17 cellular contexts compared by ENCODE assay signal in the genomic region with DNA sequence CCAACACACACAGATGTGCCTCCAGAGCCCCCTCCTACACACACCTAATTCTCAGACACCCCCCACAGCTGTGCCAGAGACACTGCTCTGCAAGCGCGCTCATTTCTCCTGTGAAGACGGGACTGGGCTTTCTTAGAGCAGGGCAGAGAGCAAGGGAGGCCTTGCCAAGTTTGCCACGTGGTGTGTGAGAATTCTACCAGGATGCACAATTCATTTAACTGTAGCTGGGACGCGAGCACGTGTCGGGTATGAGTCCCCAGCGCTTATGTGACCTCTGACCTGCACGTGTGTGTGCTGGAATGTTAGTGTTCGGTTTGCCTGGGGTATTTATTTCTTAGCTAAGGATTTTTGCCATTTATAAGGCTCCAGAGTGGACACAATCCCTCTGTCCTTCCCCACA. TPM values are rescaled to one million over a fixed set of nuclear protein-coding genes. Genes with fewer than 3 reads are reported as not detected.
DNase-seq lines count a peak whose midpoint lies in the region; ATAC-seq, FAIRE-seq and TF ChIP-seq lines count a peak whose summit lies in the region.
"Had no signal": no experiment of that assay in that cellular context is flagged by ENCODE, and none has a peak within 500 bp of the region (broad histone marks: within the 10 kb centered on the region; RNA-seq: fewer than 3 reads in every experiment).

No MANE protein-coding gene starts in this region.

- no peak for TF ChIP-seq CTCF in fibroblast of villous mesenchyme (IDR thresholded peaks at IDR 0.05; ENCODE audit: insufficient read depth, low read depth, low read length)
- no peak for TF ChIP-seq CTCF in pancreas (IDR thresholded peaks at IDR 0.05)

- peaks cover 2% of the 10 kb centered on the region for H3K27me3 Mint-ChIP-seq in activated naive CD8-positive, alpha-beta T cell treated with anti-CD3 and anti-CD28 coated beads, Interleukin-2, amount 10 ng/mL, durations not matched to agents 7 days and 5 days
- no peaks in the 10 kb centered on the region for H3K27me3 Mint-ChIP-seq in activated naive CD8-positive, alpha-beta T cell treated with anti-CD3 and anti-CD28 coated beads for 36 hours

- FAIRE-seq in pancreas (lab: Jason Lieb, UNC) (no peak), urothelium cell line (lab: Jason Lieb, UNC) (no peak)
- FAIRE-seq: bronchial epithelial cell, G401.6 had no signal

- peaks cover 5 to 12% (median 7%) of the 10 kb centered on the region in 3 donors for H3K4me1 ChIP-seq in pancreas
- H3K4me1 ChIP-seq: parathyroid adenoma had no signal

- H3K36me3 Mint-ChIP-seq in activated naive CD8-positive, alpha-beta T cell treated with anti-CD3 and anti-CD28 coated beads, Interleukin-2, amount 10 ng/mL, durations not matched to agents 7 days and 5 days: no peaks in the 10 kb centered on the region
- no peaks in the 10 kb centered on the region for H3K36me3 Mint-ChIP-seq in activated naive CD8-positive, alpha-beta T cell treated with anti-CD3 and anti-CD28 coated beads for 36 hours

- peak; percentile 7 for DNase-seq in activated naive CD8-positive, alpha-beta T cell treated with anti-CD3 and anti-CD28 coated beads, Interleukin-2, amount 10 ng/mL, durations not matched to agents 7 days and 5 days
- DNase-seq in activated naive CD8-positive, alpha-beta T cell treated with anti-CD3 and anti-CD28 coated beads for 36 hours: no peak
- peak; percentile 12 for DNase-seq in fibroblast of villous mesenchyme (ENCODE audit: low read depth)
- peak in 4 of 6 donors; percentile 31 to 58 (median 48) for DNase-seq in pancreas
- DNase-seq in NK-92 treated with Interleukin-12 subunit alpha and Interleukin-12 subunit beta, amount 100 ng/mL, for 24 hours (lab: John Stamatoyannopoulos, UW): no peak
- DNase-seq in middle frontal gyrus (ENCODE audit: extremely low spot score, low spot score): no peak
- DNase-seq in urothelium cell line (ENCODE audit: low spot score): no peak
- DNase-seq: GM23248; left ventricle myocardium superior; NCI-H1417; NCI-H510A treated with DMSO at 0.1 percent for 48 hours; Right ventricle myocardium superior; stimulated activated CD4-positive, alpha-beta T cell treated with anti-CD3 and anti-CD28 coated beads, Interleukin-4, amount 100 ng/mL, for 1 hour had no signal

- no peaks in the 10 kb centered on the region for H3K4me1 Mint-ChIP-seq in activated naive CD8-positive, alpha-beta T cell treated with anti-CD3 and anti-CD28 coated beads, Interleukin-2, amount 10 ng/mL, durations not matched to agents 7 days and 5 days
- no peaks in the 10 kb centered on the region for H3K4me1 Mint-ChIP-seq in activated naive CD8-positive, alpha-beta T cell treated with anti-CD3 and anti-CD28 coated beads for 36 hours

- no peak overlapping the region for H3K27ac ChIP-seq in pancreas
- H3K27ac ChIP-seq: GM23248, parathyroid adenoma had no signal

- H3K9me3 Mint-ChIP-seq in activated naive CD8-positive, alpha-beta T cell treated with anti-CD3 and anti-CD28 coated beads, Interleukin-2, amount 10 ng/mL, durations not matched to agents 7 days and 5 days: no peaks in the 10 kb centered on the region
- no peaks in the 10 kb centered on the region for H3K9me3 Mint-ChIP-seq in activated naive CD8-positive, alpha-beta T cell treated with anti-CD3 and anti-CD28 coated beads for 36 hours

- H3K36me3 ChIP-seq in pancreas: no peaks in the 10 kb centered on the region

- H3K27me3 ChIP-seq in pancreas: no peaks in the 10 kb centered on the region

- no peak overlapping the region for H3K4me3 Mint-ChIP-seq in activated naive CD8-positive, alpha-beta T cell treated with anti-CD3 and anti-CD28 coated beads, Interleukin-2, amount 10 ng/mL, durations not matched to agents 7 days and 5 days
- H3K4me3 Mint-ChIP-seq in activated naive CD8-positive, alpha-beta T cell treated with anti-CD3 and anti-CD28 coated beads for 36 hours: no peak overlapping the region

- 48 to 53% methylated on average over 11 of the region's 11 CpGs for WGBS in pancreas, 2 donors

- intact Hi-C loops in pancreas (cut with DNase I): no loop called here

- no peak for ATAC-seq in activated naive CD8-positive, alpha-beta T cell treated with anti-CD3 and anti-CD28 coated beads, Interleukin-2, amount 10 ng/mL, durations not matched to agents 7 days and 5 days (ENCODE audit: low read depth)
- ATAC-seq in pancreas (peak; percentile 29 to 52 (median 39)), GM21367 (IDR thresholded peaks at IDR 0.05; ENCODE audit: unreplicated experiment) (no peak)
- ATAC-seq: left ventricle myocardium superior had no signal

- no peaks in the 10 kb centered on the region for H3K9me3 ChIP-seq in pancreas

- no peak overlapping the region for H3K27ac Mint-ChIP-seq in activated naive CD8-positive, alpha-beta T cell treated with anti-CD3 and anti-CD28 coated beads, Interleukin-2, amount 10 ng/mL, durations not matched to agents 7 days and 5 days
- no peak overlapping the region for H3K27ac Mint-ChIP-seq in activated naive CD8-positive, alpha-beta T cell treated with anti-CD3 and anti-CD28 coated beads for 36 hours

- POLR2A ChIA-PET in activated naive CD8-positive, alpha-beta T cell treated with anti-CD3 and anti-CD28 coated beads, Interleukin-2, amount 10 ng/mL, durations not matched to agents 7 days and 5 days (lab: Charles Lee): interaction anchor here (0.7 kb wide), 1 partner anchor 9 kb away, joined by 4 read pairs; no protein-coding TSS in a partner anchor

- H3K4me3 ChIP-seq in fibroblast of villous mesenchyme (ENCODE audit: low read depth, low read length) (no peak overlapping the region), pancreas (no peak overlapping the region)
- H3K4me3 ChIP-seq: GM23248 had no signal

RNA-seq across cellular contexts. Expression of a gene that starts 37.0 kb away (rescaled TPM):
- total RNA-seq in activated naive CD8-positive, alpha-beta T cell treated with anti-CD3 and anti-CD28 coated beads, Interleukin-2, amount 10 ng/mL, durations not matched to agents 7 days and 5 days: 10 to 100 TPM; 51.9 to 54.0 TPM
- total RNA-seq in activated naive CD8-positive, alpha-beta T cell treated with anti-CD3 and anti-CD28 coated beads for 36 hours: 10 to 100 TPM; 37.0 to 44.1 TPM
- total RNA-seq in fibroblast of villous mesenchyme: 47.7 and 61.7 TPM in 2 replicates
- total RNA-seq in pancreas: 10 to 100 TPM in 5 of 6 donors, 1 to 10 TPM in 1; 7.7 to 25.4 (median 16.3) TPM
- polyA plus RNA-seq in pancreas: 1 to 10 TPM; 3.5 to 7.9 TPM

Comparison
In these comparisons a context has a peak if more than half of its experiments do, and no peak if none do; other contexts are left out.
1. DNase-seq: peak in activated naive CD8-positive, alpha-beta T cell treated with anti-CD3 and anti-CD28 coated beads, Interleukin-2, amount 10 ng/mL, durations not matched to agents 7 days and 5 days (single experiment), fibroblast of villous mesenchyme (single experiment) and pancreas (4 of 6); none in activated naive CD8-positive, alpha-beta T cell treated with anti-CD3 and anti-CD28 coated beads for 36 hours (single experiment), NK-92 treated with Interleukin-12 subunit alpha and Interleukin-12 subunit beta, amount 100 ng/mL, for 24 hours (single experiment), middle frontal gyrus (single experiment) and urothelium cell line (single experiment).
2. ATAC-seq: peak in pancreas (4 of 4); none in activated naive CD8-positive, alpha-beta T cell treated with anti-CD3 and anti-CD28 coated beads, Interleukin-2, amount 10 ng/mL, durations not matched to agents 7 days and 5 days (single experiment) and GM21367 (single experiment).